In genomic region chr5:94245608-94246007, GRCh38 we compare ENCODE assay signal across 17 cellular contexts.
A peak's percentile ranks its signal among the peaks of the same experiment; 100 is the strongest.
DNase-seq lines count a peak whose midpoint lies in the region; ATAC-seq and TF ChIP-seq lines count a peak whose summit lies in the region.
"Had no signal": no experiment of that assay in that cellular context is flagged by ENCODE, and none has a peak within 500 bp of the region (broad histone marks: within the 10 kb centered on the region; RNA-seq: fewer than 3 reads in every experiment).

No MANE protein-coding gene starts in this region.

- H3K27me3 ChIP-seq in BLaER1 treated with 17β-estradiol and CSF1 and Interleukin-3, amounts not matched to agents 10 nM and 100 nM, result no peaks in the 10 kb centered on the region
- H3K27me3 ChIP-seq in HL-60 (ENCODE audit: insufficient read depth, poor library complexity, severe bottlenecking), result no peaks in the 10 kb centered on the region
- H3K27me3 ChIP-seq: heart right ventricle, SJCRH30, thyroid gland had no signal

- H3K4me1 ChIP-seq in BLaER1 treated with 17β-estradiol and CSF1 and Interleukin-3, amounts not matched to agents 10 nM and 100 nM, result peaks cover 0 to 27% (median 8%) of the 10 kb centered on the region in 10 experiments; a peak in 9 of 20 replicates
- H3K4me1 ChIP-seq: psoas muscle, thyroid gland had no signal

- no peak for ATAC-seq in left ventricle myocardium superior
- ATAC-seq: HCT116, heart right ventricle, psoas muscle had no signal

- no peak overlapping the region for H3K9ac ChIP-seq in BLaER1 treated with 17β-estradiol and CSF1 and Interleukin-3, amounts not matched to agents 10 nM and 100 nM

- H3K9me3 ChIP-seq in BLaER1 treated with 17β-estradiol and CSF1 and Interleukin-3, amounts not matched to agents 10 nM and 100 nM (replicated peaks in 1 of 11), result no peaks in the 10 kb centered on the region
- H3K9me3 ChIP-seq: heart right ventricle, psoas muscle, SJCRH30, thyroid gland had no signal

- no peaks in the 10 kb centered on the region for H4K20me1 ChIP-seq in BLaER1 treated with 17β-estradiol and CSF1 and Interleukin-3, amounts not matched to agents 10 nM and 100 nM

- no peak overlapping the region for H3K4me3 ChIP-seq in BLaER1 treated with 17β-estradiol and CSF1 and Interleukin-3, amounts not matched to agents 10 nM and 100 nM
- H3K4me3 ChIP-seq in HL-60 (replicated peaks; ENCODE audit: insufficient read depth, low read length) (no peak overlapping the region), fibroblast of villous mesenchyme (ENCODE audit: low read depth, low read length) (no peak overlapping the region)
- H3K4me3 ChIP-seq: heart right ventricle, psoas muscle, SJCRH30, thyroid gland had no signal

- TF ChIP-seq CTCF in HL-60 (IDR thresholded peaks at IDR 0.05; ENCODE audit: insufficient read depth, low read length) (no peak), fibroblast of villous mesenchyme (IDR thresholded peaks at IDR 0.05; ENCODE audit: insufficient read depth, low read depth, low read length) (no peak)

- DNase-seq in HL-60 (ENCODE audit: low read depth in 1 of 2, low spot score in 1 of 2) (peak in 1 of 2 experiments; percentile 54), SKM-1 treated with dmso at 0.1 percent for 144 hours (lab: John Stamatoyannopoulos, UW; ENCODE audit: unreplicated experiment) (peak; percentile 56), fibroblast of villous mesenchyme (ENCODE audit: low read depth) (peak; percentile 22), nucleus accumbens (lab: John Stamatoyannopoulos, UW) (no peak), left ventricle myocardium superior (no peak), midbrain (lab: John Stamatoyannopoulos, UW) (no peak)
- DNase-seq: caudate nucleus; CD4-positive, CD25-positive, alpha-beta regulatory T cell; heart right ventricle; Karpas-422; NCI-H1930; NCI-H82; psoas muscle; SJCRH30; thyroid gland had no signal

- no peaks in the 10 kb centered on the region for H3K36me3 ChIP-seq in BLaER1 treated with 17β-estradiol and CSF1 and Interleukin-3, amounts not matched to agents 10 nM and 100 nM
- H3K36me3 ChIP-seq: heart right ventricle, SJCRH30, thyroid gland had no signal

- intact Hi-C loops in left ventricle myocardium superior (cut with micrococcal nuclease), result no loop called here

- H3K4me2 ChIP-seq in BLaER1 treated with 17β-estradiol and CSF1 and Interleukin-3, amounts not matched to agents 10 nM and 100 nM, result peak overlapping the region in 6 of 11 experiments; percentile 20 to 62 (median 54); a peak in 11 of 22 replicates

- H3K27ac ChIP-seq in BLaER1 treated with 17β-estradiol and CSF1 and Interleukin-3, amounts not matched to agents 10 nM and 100 nM, result peak overlapping the region in 2 of 11 experiments; percentile 29 to 54; a peak in 6 of 22 replicates
- H3K27ac ChIP-seq in HL-60 (replicated peaks), result peak overlapping the region; percentile 35; the same call in 1 of the 2 replicates
- H3K27ac ChIP-seq: heart right ventricle, psoas muscle, SJCRH30, thyroid gland had no signal

Comparison
In these comparisons a context has a peak if more than half of its experiments do, and no peak if none do; other contexts are left out.
1. DNase-seq: peak in SKM-1 treated with dmso at 0.1 percent for 144 hours (single experiment) and fibroblast of villous mesenchyme (single experiment); none in nucleus accumbens (0 of 56), left ventricle myocardium superior (single experiment) and midbrain (single experiment).